In the genomic region with DNA sequence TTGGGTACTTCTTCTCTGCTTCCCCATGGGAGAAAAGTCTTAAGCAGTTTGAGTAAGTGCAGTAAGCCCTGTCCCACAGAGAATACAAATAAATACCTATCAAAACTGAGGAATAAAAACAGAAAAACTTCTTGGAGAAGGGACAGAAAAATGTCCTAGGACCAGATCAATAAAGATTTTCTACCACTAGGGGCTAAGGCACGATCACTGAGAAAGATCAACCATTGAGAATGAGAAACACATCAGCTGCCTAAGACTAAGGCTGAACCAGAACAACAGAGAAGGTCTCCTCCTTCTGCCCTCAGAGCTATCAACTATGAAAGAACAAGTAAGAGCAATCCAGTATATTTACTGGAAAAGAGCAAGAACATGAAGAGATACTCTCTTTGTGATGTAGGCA, we compare ENCODE assay signal across 30 cellular contexts.
"Had no signal": no experiment of that assay in that cellular context is flagged by ENCODE, and none has a peak within 500 bp of the region (broad histone marks: within the 10 kb centered on the region; RNA-seq: fewer than 3 reads in every experiment).

No MANE protein-coding gene starts in this region.

- H3K27me3 Mint-ChIP-seq: activated CD4-positive, alpha-beta memory T cell treated with anti-CD3 and anti-CD28 coated beads, Interleukin-2, amount 10 ng/mL, durations not matched to agents 7 days and 5 days; activated CD4-positive, alpha-beta T cell treated with anti-CD3 and anti-CD28 coated beads, Interleukin-2, amount 10 ng/mL, durations not matched to agents 7 days and 5 days; activated naive CD4-positive, alpha-beta T cell treated with anti-CD3 and anti-CD28 coated beads, Interleukin-2, amount 10 ng/mL, durations not matched to agents 7 days and 5 days; activated naive CD8-positive, alpha-beta T cell treated with anti-CD3 and anti-CD28 coated beads, Interleukin-2, amount 10 ng/mL, durations not matched to agents 7 days and 5 days; activated T-cell treated with anti-CD3 and anti-CD28 coated beads, Interleukin-2, amount 50 U/mL, for 24 hours; central memory CD8-positive, alpha-beta T cell; dendritic cell treated with granulocyte-macrophage colony-stimulating factor and Interleukin-4, amounts not matched to agents 40 ng/mL and 50 ng/mL, for 4 days; effector memory CD8-positive, alpha-beta T cell; T-helper 17 cell had no signal

- H3K4me1 Mint-ChIP-seq: activated CD4-positive, alpha-beta memory T cell treated with anti-CD3 and anti-CD28 coated beads, Interleukin-2, amount 10 ng/mL, durations not matched to agents 7 days and 5 days; activated CD4-positive, alpha-beta T cell treated with anti-CD3 and anti-CD28 coated beads, Interleukin-2, amount 10 ng/mL, durations not matched to agents 7 days and 5 days; activated naive CD4-positive, alpha-beta T cell treated with anti-CD3 and anti-CD28 coated beads, Interleukin-2, amount 10 ng/mL, durations not matched to agents 7 days and 5 days; activated naive CD8-positive, alpha-beta T cell treated with anti-CD3 and anti-CD28 coated beads, Interleukin-2, amount 10 ng/mL, durations not matched to agents 7 days and 5 days; brain; central memory CD8-positive, alpha-beta T cell; T-helper 17 cell had no signal

- H3K36me3 Mint-ChIP-seq: activated naive CD4-positive, alpha-beta T cell treated with anti-CD3 and anti-CD28 coated beads, Interleukin-2, amount 10 ng/mL, durations not matched to agents 7 days and 5 days; activated naive CD8-positive, alpha-beta T cell treated with anti-CD3 and anti-CD28 coated beads, Interleukin-2, amount 10 ng/mL, durations not matched to agents 7 days and 5 days; brain had no signal

- H3K27ac ChIP-seq: ascending aorta, breast epithelium, cardiac muscle cell, coronary artery, dorsolateral prefrontal cortex, heart right ventricle had no signal

- H3K36me3 ChIP-seq: ascending aorta, breast epithelium, cardiac muscle cell, heart right ventricle had no signal

- H3K27ac Mint-ChIP-seq: activated CD4-positive, alpha-beta memory T cell treated with anti-CD3 and anti-CD28 coated beads, Interleukin-2, amount 10 ng/mL, durations not matched to agents 7 days and 5 days; activated CD4-positive, alpha-beta T cell treated with anti-CD3 and anti-CD28 coated beads, Interleukin-2, amount 10 ng/mL, durations not matched to agents 7 days and 5 days; activated naive CD4-positive, alpha-beta T cell treated with anti-CD3 and anti-CD28 coated beads, Interleukin-2, amount 10 ng/mL, durations not matched to agents 7 days and 5 days; activated naive CD4-positive, alpha-beta T cell treated with anti-CD3 and anti-CD28 coated beads, Interleukin-2, amount 50 U/mL, for 72 hours; activated naive CD8-positive, alpha-beta T cell treated with anti-CD3 and anti-CD28 coated beads, Interleukin-2, amount 10 ng/mL, durations not matched to agents 7 days and 5 days; activated T-cell treated with anti-CD3 and anti-CD28 coated beads, Interleukin-2, amount 50 U/mL, for 24 hours; activated T-cell treated with anti-CD3 and anti-CD28 coated beads, Interleukin-2, amount 50 U/mL, for 72 hours; brain; dendritic cell treated with granulocyte-macrophage colony-stimulating factor and Interleukin-4, amounts not matched to agents 40 ng/mL and 50 ng/mL, for 4 days; effector memory CD8-positive, alpha-beta T cell; T-helper 17 cell; T-helper 2 cell treated with Interferon-gamma antibody and Interleukin-4, amounts not matched to agents 5 μg/mL and 100 μg/mL, for 36 hours had no signal

- H3K4me3 ChIP-seq: ascending aorta, breast epithelium, cardiac muscle cell, coronary artery, dorsolateral prefrontal cortex, heart right ventricle had no signal

- H3K27me3 ChIP-seq: ascending aorta, breast epithelium, cardiac muscle cell, heart right ventricle had no signal

- H3K9me3 ChIP-seq: ascending aorta, breast epithelium had no signal

- H3K4me3 Mint-ChIP-seq: activated CD4-positive, alpha-beta memory T cell treated with anti-CD3 and anti-CD28 coated beads, Interleukin-2, amount 10 ng/mL, durations not matched to agents 7 days and 5 days; activated CD4-positive, alpha-beta T cell treated with anti-CD3 and anti-CD28 coated beads, Interleukin-2, amount 10 ng/mL, durations not matched to agents 7 days and 5 days; activated naive CD4-positive, alpha-beta T cell treated with anti-CD3 and anti-CD28 coated beads, Interleukin-2, amount 10 ng/mL, durations not matched to agents 7 days and 5 days; activated naive CD8-positive, alpha-beta T cell treated with anti-CD3 and anti-CD28 coated beads, Interleukin-2, amount 10 ng/mL, durations not matched to agents 7 days and 5 days; activated T-cell treated with anti-CD3 and anti-CD28 coated beads, Interleukin-2, amount 50 U/mL, for 24 hours; activated T-cell treated with anti-CD3 and anti-CD28 coated beads, Interleukin-2, amount 50 U/mL, for 72 hours; brain; central memory CD8-positive, alpha-beta T cell; dendritic cell treated with granulocyte-macrophage colony-stimulating factor and Interleukin-4, amounts not matched to agents 40 ng/mL and 50 ng/mL, for 4 days; effector memory CD8-positive, alpha-beta T cell; T-helper 17 cell; T-helper 2 cell treated with Interferon-gamma antibody and Interleukin-4, amounts not matched to agents 5 μg/mL and 100 μg/mL, for 36 hours had no signal

- H3K4me1 ChIP-seq: ascending aorta, breast epithelium, heart right ventricle had no signal

- ATAC-seq: activated naive CD4-positive, alpha-beta T cell treated with anti-CD3 and anti-CD28 coated beads, Interleukin-2, amount 50 U/mL, for 72 hours; activated T-cell treated with anti-CD3 and anti-CD28 coated beads, Interleukin-2, amount 50 U/mL, for 72 hours; effector memory CD8-positive, alpha-beta T cell; esophagus mucosa; heart right ventricle; T-helper 17 cell had no signal

- DNase-seq: activated CD4-positive, alpha-beta memory T cell treated with anti-CD3 and anti-CD28 coated beads, Interleukin-2, amount 10 ng/mL, durations not matched to agents 7 days and 5 days; activated CD4-positive, alpha-beta T cell treated with anti-CD3 and anti-CD28 coated beads for 1 hour; activated CD4-positive, alpha-beta T cell treated with anti-CD3 and anti-CD28 coated beads for 4 hours; activated CD4-positive, alpha-beta T cell treated with anti-CD3 and anti-CD28 coated beads, Interleukin-2, amount 10 ng/mL, durations not matched to agents 7 days and 5 days; activated CD4-positive, alpha-beta T cell treated with anti-CD3 and anti-CD28 coated beads, Interleukin-2, amount 50 U/mL, for 4 hours; activated CD8-positive, alpha-beta memory T cell treated with anti-CD3 and anti-CD28 coated beads, Interleukin-2, amount 50 U/mL, for 48 hours; activated gamma-delta T cell; activated naive CD4-positive, alpha-beta T cell; activated naive CD4-positive, alpha-beta T cell treated with anti-CD3 and anti-CD28 coated beads, Interleukin-2, amount 10 ng/mL, durations not matched to agents 7 days and 5 days; activated naive CD8-positive, alpha-beta T cell treated with anti-CD3 and anti-CD28 coated beads, Interleukin-2, amount 10 ng/mL, durations not matched to agents 7 days and 5 days; activated T-cell treated with anti-CD3 and anti-CD28 coated beads for 4 hours; activated T-cell treated with anti-CD3 and anti-CD28 coated beads, Interleukin-2, amount 50 U/mL, for 24 hours; activated T-cell treated with anti-CD3 and anti-CD28 coated beads, Interleukin-2, amount 50 U/mL, for 72 hours; dorsolateral prefrontal cortex; effector memory CD8-positive, alpha-beta T cell; foreskin fibroblast; heart right ventricle; T-helper 1 cell; T-helper 17 cell; T1000 had no signal
